19 cellular contexts compared by ENCODE assay signal in genomic region chr13:70747305-70747704, GRCh38.
"Had no signal": no experiment of that assay in that cellular context is flagged by ENCODE, and none has a peak within 500 bp of the region (broad histone marks: within the 10 kb centered on the region; RNA-seq: fewer than 3 reads in every experiment).

No MANE protein-coding gene starts in this region.

- ATAC-seq: activated CD4-positive, alpha-beta T cell treated with anti-CD3 and anti-CD28 coated beads for 36 hours; activated CD8-positive, alpha-beta memory T cell treated with anti-CD3 and anti-CD28 coated beads, Interleukin-2, amount 10 ng/mL, durations not matched to agents 7 days and 5 days; activated naive CD8-positive, alpha-beta T cell treated with anti-CD3 and anti-CD28 coated beads, Interleukin-2, amount 50 U/mL, for 24 hours; effector memory CD8-positive, alpha-beta T cell; heart left ventricle; pancreas had no signal

- H3K27me3 ChIP-seq: ascending aorta, breast epithelium, heart left ventricle, neural progenitor cell, pancreas, tibial nerve, uterus had no signal

- H3K36me3 ChIP-seq: ascending aorta, breast epithelium, heart left ventricle, neural progenitor cell, pancreas, tibial nerve, uterus had no signal

- H3K4me3 ChIP-seq: ascending aorta, breast epithelium, heart left ventricle, neural progenitor cell, pancreas, tibial nerve, uterus had no signal

- DNase-seq: activated CD4-positive, alpha-beta memory T cell treated with anti-CD3 and anti-CD28 coated beads for 36 hours; activated CD4-positive, alpha-beta T cell treated with anti-CD3 and anti-CD28 coated beads for 36 hours; activated CD8-positive, alpha-beta memory T cell treated with anti-CD3 and anti-CD28 coated beads, Interleukin-2, amount 10 ng/mL, durations not matched to agents 7 days and 5 days; activated naive CD4-positive, alpha-beta T cell treated with anti-CD3 and anti-CD28 coated beads for 36 hours; activated naive CD8-positive, alpha-beta T cell treated with anti-CD3 and anti-CD28 coated beads, Interleukin-2, amount 50 U/mL, for 24 hours; activated T-cell treated with anti-CD3 and anti-CD28 coated beads, Interleukin-2, amount 50 U/mL, for 1 hour; dermis blood vessel endothelial cell; effector memory CD8-positive, alpha-beta T cell; heart left ventricle; immature natural killer cell; naive B cell; pancreas; stimulated activated CD4-positive, alpha-beta T cell treated with anti-CD3 and anti-CD28 coated beads, Interleukin-2, amount 100 ng/mL, for 48 hours; stimulated activated naive CD4-positive, alpha-beta T cell; uterus had no signal
